Comparison of ENCODE assay signal across 22 cellular contexts in genomic region chr11:130216591-130217132, GRCh38. TPM values are rescaled to one million over a fixed set of nuclear protein-coding genes. Genes with fewer than 3 reads are reported as not detected.
DNase-seq lines count a peak whose midpoint lies in the region; ATAC-seq, FAIRE-seq and TF ChIP-seq lines count a peak whose summit lies in the region.
"Had no signal": no experiment of that assay in that cellular context is flagged by ENCODE, and none has a peak within 500 bp of the region (broad histone marks: within the 10 kb centered on the region; RNA-seq: fewer than 3 reads in every experiment).

No MANE protein-coding gene starts in this region.

- H3K27ac ChIP-seq in H1 (ENCODE audit: low read depth, low read length) (no peak overlapping the region), stomach (no peak overlapping the region)
- H3K27ac ChIP-seq: epithelial cell of prostate, pancreas, uterus had no signal

- no peak overlapping the region; the same call in 1 of the 2 replicates for H2AK5ac ChIP-seq in H1 (ENCODE audit: low read depth, low read length)

- TF ChIP-seq POLR2A in H1 (IDR thresholded peaks at IDR 0.05; ENCODE audit: control extremely low read depth in 1 of 2, low read depth in 2 of 2, low read length in 2 of 2) (no peak), stomach (IDR thresholded peaks at IDR 0.05) (no peak), GM12892 (IDR thresholded peaks at IDR 0.05; ENCODE audit: low read depth, low read length) (no peak)

- CTCF ChIA-PET in H1 (lab: Charles Lee; ENCODE audit: partially characterized antibody), result interaction anchor here (0.7 to 3.1 kb wide), 11 partner anchors 9 to 612 kb away, joined by 3 to 18 read pairs (median 4); partner anchors contain the start of gene ADAMTS8

- no peaks in the 10 kb centered on the region for H3K27me3 ChIP-seq in H7 (ENCODE audit: control insufficient read depth, insufficient read depth, low read length)
- no peaks in the 10 kb centered on the region for H3K27me3 ChIP-seq in H1 (replicated peaks in 1 of 4; ENCODE audit: control insufficient read depth in 3 of 4, extremely low read depth in 1 of 4, insufficient read depth in 3 of 4, low read length in 3 of 4)
- H3K27me3 ChIP-seq in stomach, result peaks cover 0 to 4% (median 0%) of the 10 kb centered on the region in 3 donors
- H3K27me3 ChIP-seq: pancreas, uterus had no signal

- no peak overlapping the region for H4K5ac ChIP-seq in H1 (ENCODE audit: insufficient read length, low read depth, low read length)

- no peak overlapping the region for H3K14ac ChIP-seq in H1 (ENCODE audit: insufficient read length)

- no peak for ATAC-seq in GM18907 (IDR thresholded peaks at IDR 0.05; ENCODE audit: unreplicated experiment)
- ATAC-seq: pancreas had no signal

- no peaks in the 10 kb centered on the region for H3K36me3 ChIP-seq in H7 (replicated peaks; ENCODE audit: control insufficient read depth, insufficient read depth, low read length)
- no peaks in the 10 kb centered on the region; a peak in 1 of 8 replicates for H3K36me3 ChIP-seq in H1 (ENCODE audit: control insufficient read depth in 2 of 4, insufficient read depth in 4 of 4, low read length in 3 of 4)
- peaks cover 0 to 8% (median 2%) of the 10 kb centered on the region in 4 donors for H3K36me3 ChIP-seq in stomach
- H3K36me3 ChIP-seq: pancreas, uterus had no signal

- no peak overlapping the region for H2BK15ac ChIP-seq in H1 (ENCODE audit: low read length)

- H2BK120ac ChIP-seq in H1 (replicated peaks; ENCODE audit: low read depth, low read length), result no peak overlapping the region

- H3K4me1 ChIP-seq in H1 (replicated peaks in 1 of 4; ENCODE audit: control insufficient read depth in 3 of 4, insufficient read depth in 4 of 4, low read length in 3 of 4), result peaks cover 0 to 16% (median 12%) of the 10 kb centered on the region in 4 experiments; a peak in 6 of 7 replicates
- peaks cover 8 to 12% (median 9%) of the 10 kb centered on the region in 4 donors for H3K4me1 ChIP-seq in stomach
- H3K4me1 ChIP-seq: pancreas, uterus had no signal

- no peak overlapping the region for H3K4me3 ChIP-seq in H7 (ENCODE audit: insufficient read depth, low read depth, low read length)
- H3K4me3 ChIP-seq in H1 (ENCODE audit: extremely low read depth in 1 of 4, insufficient read depth in 2 of 4, low read depth in 3 of 4, low read length in 4 of 4), result no peak overlapping the region
- no peak overlapping the region for H3K4me3 ChIP-seq in stomach
- H3K4me3 ChIP-seq: pancreas, uterus had no signal

- H4K91ac ChIP-seq in H1 (replicated peaks; ENCODE audit: insufficient read length, low read length), result no peak overlapping the region

- H3K4me2 ChIP-seq in H1 (ENCODE audit: insufficient read depth in 1 of 2, low read depth in 2 of 2, low read length in 2 of 2), result no peak overlapping the region

- peak overlapping the region; percentile 86; the same call in 1 of the 2 replicates for H2BK12ac ChIP-seq in H1 (ENCODE audit: low read depth, low read length)

- intact Hi-C loops in stomach (cut with DNase I; ENCODE audit: low total_unique reads), result loop anchor here (10.0 kb wide), 1 partner anchor 648 kb away; no protein-coding TSS in a partner anchor

- no peak overlapping the region for H3K56ac ChIP-seq in H1 (replicated peaks; ENCODE audit: insufficient read length, low read depth, low read length)

- H2BK20ac ChIP-seq in H1 (ENCODE audit: low read length), result peak overlapping the region; percentile 75

- peak overlapping the region; percentile 34; the same call in 1 of the 2 replicates for H3K18ac ChIP-seq in H1 (ENCODE audit: extremely low read depth, low read length)

- TF ChIP-seq RAD21 in H1 (IDR thresholded peaks at IDR 0.05 in 1 of 2, conservative IDR thresholded peaks at IDR 0.05 in 1 of 2; ENCODE audit: low read depth in 2 of 2, low read length in 2 of 2), result no peak

- H3K9me3 ChIP-seq in H1 (ENCODE audit: insufficient read depth in 2 of 2, low read depth in 1 of 2, low read length in 1 of 2) (no peaks in the 10 kb centered on the region; a peak in 1 of 4 replicates), stomach (no peaks in the 10 kb centered on the region)
- H3K9me3 ChIP-seq: pancreas, uterus had no signal

- no peak overlapping the region for H3K9ac ChIP-seq in H1 (replicated peaks in 1 of 4; ENCODE audit: extremely low read depth in 1 of 4, low read depth in 3 of 4, low read length in 3 of 4)

- no peaks in the 10 kb centered on the region for H3K79me1 ChIP-seq in H1 (ENCODE audit: low read depth, low read length)

- H2BK5ac ChIP-seq in H1 (ENCODE audit: low read depth, low read length), result 0 out of 2 replicates have a peak overlapping the region, but pooled peaks have one; percentile 9

- no peak overlapping the region for H3K23ac ChIP-seq in H1 (ENCODE audit: insufficient read length)

- peaks cover 0 to 3% of the 10 kb centered on the region in 2 experiments for H4K20me1 ChIP-seq in H1 (replicated peaks in 1 of 2; ENCODE audit: control insufficient read depth in 1 of 2, insufficient read depth in 2 of 2, low read length in 2 of 2)

- DNase-seq in H7 (peak; percentile 36), H1 (ENCODE audit: low read depth in 1 of 2, low spot score in 2 of 2) (peak in 1 of 2 experiments; percentile 47), mesenteric fat pad (ENCODE audit: low spot score) (peak; percentile 57), stomach (peak; percentile 14), GM12892 (ENCODE audit: insufficient read length) (no peak), NCI-H128 (lab: John Stamatoyannopoulos, UW; ENCODE audit: unreplicated experiment) (no peak)
- DNase-seq: activated naive CD8-positive, alpha-beta T cell treated with anti-CD3 and anti-CD28 coated beads for 36 hours; CD4-positive, alpha-beta memory T cell; DMS153; foreskin melanocyte; hippocampal formation; naive B cell; NCI-H1092; NCI-H2029; NCI-H226; OCI-M1; SHP77 treated with DMSO at 0.1 percent for 48 hours; uterus had no signal

- no peak for TF ChIP-seq CTCF in H1 (IDR thresholded peaks at IDR 0.05; ENCODE audit: control extremely low read depth in 1 of 3, insufficient read depth in 1 of 3, low read depth in 1 of 3, low read length in 3 of 3)
- TF ChIP-seq CTCF in stomach (IDR thresholded peaks at IDR 0.05), result no peak

- no peak for FAIRE-seq in H1 (lab: Jason Lieb, UNC)
- FAIRE-seq in GM12892 (lab: Jason Lieb, UNC), result no peak
- FAIRE-seq: pancreas had no signal

- H4K8ac ChIP-seq in H1 (ENCODE audit: extremely low read depth, insufficient read depth, low read length), result peak overlapping the region; percentile 81

- POLR2A ChIA-PET in H1 (lab: Charles Lee; ENCODE audit: partially characterized antibody), result interaction anchor here (0.8 to 1.1 kb wide), 3 partner anchors 155 to 211 kb away, joined by 3 read pairs; partner anchors contain the start of gene ADAMTS8

- H3K79me2 ChIP-seq in H1 (ENCODE audit: control insufficient read depth in 1 of 2, insufficient read depth in 2 of 2, low read length in 2 of 2), result no peaks in the 10 kb centered on the region

- no peaks in the 10 kb centered on the region for H3K23me2 ChIP-seq in H1 (ENCODE audit: low read depth, low read length)

- no peak for TF ChIP-seq EP300 in H1 (IDR thresholded peaks at IDR 0.05; ENCODE audit: borderline replicate concordance in 1 of 2, low read depth in 2 of 2, low read length in 2 of 2)
- no peak for TF ChIP-seq EP300 in stomach (IDR thresholded peaks at IDR 0.05)

- H3K4ac ChIP-seq in H1 (replicated peaks; ENCODE audit: insufficient read length, low read depth, low read length), result no peak overlapping the region

- 89% methylated on average over 17 of the region's 17 CpGs; no CpG with 5 or more reads in 1 of the 2 experiments for WGBS in H1 (ENCODE audit: extremely low coverage in 1 of 2, insufficient coverage in 1 of 2, insufficient read length in 1 of 2, insufficient replicate concordance in 2 of 2, low coverage in 1 of 2, low lambda C conversion rate in 2 of 2, missing lambda C conversion rate in 1 of 2), 2 experiments
- WGBS in stomach, 5 donors, result 62 to 76% (median 65%) methylated on average over 17 of the region's 17 CpGs

- no peak overlapping the region for H2AFZ ChIP-seq in H1 (ENCODE audit: low read length)

TF ChIP-seq in H1, 55 proteins besides CTCF, POLR2A, EP300 and RAD21 (continues in another document):
- TF ChIP-seq CHD2 (IDR thresholded peaks at IDR 0.05; ENCODE audit: low read length) (no peak), CHD1 (IDR thresholded peaks at IDR 0.05; ENCODE audit: low read depth, low read length) (no peak), GTF2F1 (IDR thresholded peaks at IDR 0.05; ENCODE audit: borderline replicate concordance, low read depth, low read length) (no peak), RFX5 (IDR thresholded peaks at IDR 0.05; ENCODE audit: borderline replicate concordance, low read depth, low read length) (no peak), SP2 (IDR thresholded peaks at IDR 0.05; ENCODE audit: low read length) (no peak), CREB1 (IDR thresholded peaks at IDR 0.05) (no peak), SIN3A (conservative IDR thresholded peaks at IDR 0.05 in 1 of 2, IDR thresholded peaks at IDR 0.05 in 1 of 2; ENCODE audit: low read depth in 1 of 2, low read length in 2 of 2) (no peak), EGR1 (IDR thresholded peaks at IDR 0.05; ENCODE audit: borderline replicate concordance, low read depth, low read length) (no peak), SUZ12 (IDR thresholded peaks at IDR 0.05; ENCODE audit: low read length) (no peak), BRCA1 (IDR thresholded peaks at IDR 0.05; ENCODE audit: low read depth, low read length) (no peak)

RNA-seq across cellular contexts. Expression of gene ST14, which starts 57.1 kb away (rescaled TPM):
- 4.5 and 4.7 TPM in 2 replicates for total RNA-seq in H7 (2014; rRNA removed; shearing (Covaris generic))
- total RNA-seq in H1 (2021; fragmentation: NEBNext Ultra II Directional; extraction: Animal tissue kit (Norgen Biotek cat#: 25700)), result 22.4 and 25.7 TPM in 2 replicates
- polyA plus RNA-seq in H1 (2011; rRNA removed) (24.9 and 31.8 TPM in 2 replicates), stomach (10 to 100 TPM; 12.4 to 48.6 (median 48.3) TPM)
- 20.5 TPM for polyA plus RNA-seq in H1 (2011; cell fraction: cytosol; rRNA removed)
- 32.8 TPM for polyA plus RNA-seq in H1 (2011; cell fraction: nucleus; rRNA removed)
- 12.9 to 23.2 TPM (median 21.1 TPM) in 4 replicates for polyA plus RNA-seq in H1 (2012, experiment 1 of 2)
- 18.0 TPM for polyA plus RNA-seq in H1 (2012, experiment 2 of 2)
- polyA plus RNA-seq in H1 (2013, experiment 1 of 2), result 36.9 TPM
- 38.9 TPM for polyA plus RNA-seq in H1 (2013, experiment 2 of 2)
- 14.8 and 15.0 TPM in 2 replicates for polyA minus RNA-seq in H1 (2011; rRNA and poly(A)+ RNA removed)
- polyA minus RNA-seq in H1 (2011; cell fraction: cytosol; rRNA and poly(A)+ RNA removed), result 12.3 TPM
- 9.7 TPM for polyA minus RNA-seq in H1 (2011; cell fraction: nucleus; rRNA and poly(A)+ RNA removed)
- total RNA-seq in mesenteric fat pad (13.3 TPM), stomach (100 to 1,000 TPM in 2 of 5 donors, 10 to 100 TPM in 3; 43.9 to 380 (median 62.5) TPM)
- 0.34 TPM for polyA plus RNA-seq in GM12892 (2012; ENCODE audit: missing spikeins)
- total RNA-seq: LHCN-M2 had no signal

Comparison
In these comparisons a context has a peak if more than half of its experiments do, and no peak if none do; other contexts are left out.
1. DNase-seq: peak in H7 (single experiment), mesenteric fat pad (single experiment) and stomach (single experiment); none in GM12892 (single experiment) and NCI-H128 (single experiment).